8 cellular contexts compared by ENCODE assay signal in genomic region chr17:78497115-78497540, GRCh38.
DNase-seq lines count a peak whose midpoint lies in the region; ATAC-seq and TF ChIP-seq lines count a peak whose summit lies in the region.

No MANE protein-coding gene starts in this region.

- H3K36me3 ChIP-seq in neural progenitor cell (no peaks in the 10 kb centered on the region), tibial nerve (no peaks in the 10 kb centered on the region)

- H3K27ac ChIP-seq in neural progenitor cell (no peak overlapping the region), tibial nerve (no peak overlapping the region)

- no peak for TF ChIP-seq EP300 in tibial nerve (IDR thresholded peaks at IDR 0.05)

- no peak for ATAC-seq in GM19324 (IDR thresholded peaks at IDR 0.05; ENCODE audit: low FRiP score, unreplicated experiment)

- H2AFZ ChIP-seq in neural progenitor cell (replicated peaks), result no peak overlapping the region

- H3K27me3 ChIP-seq in neural progenitor cell (peaks cover 3% of the 10 kb centered on the region), tibial nerve (peaks cover 0 to 10% of the 10 kb centered on the region in 2 donors)

- no peak overlapping the region for H3K4me2 ChIP-seq in neural progenitor cell

- no peaks in the 10 kb centered on the region for H3K9me3 Mint-ChIP-seq in activated T-helper 1 cell treated with anti-CD3 and anti-CD28 coated beads, Interleukin-12 subunit alpha, Interleukin-12 subunit beta, Interleukin-2, Interleukin-4 antibody, amounts not matched to agents 30 ng/mL and 10 ng/mL and 1 ng/mL, durations not matched to agents 14 hours and 24 hours and 36 hours
- no peaks in the 10 kb centered on the region for H3K9me3 Mint-ChIP-seq in neural progenitor cell

- TF ChIP-seq POLR2A in tibial nerve (IDR thresholded peaks at IDR 0.05), result no peak

- H3K9ac ChIP-seq in neural progenitor cell, result no peak overlapping the region

- no peak overlapping the region for H3K27ac Mint-ChIP-seq in activated T-helper 1 cell treated with anti-CD3 and anti-CD28 coated beads, Interleukin-12 subunit alpha, Interleukin-12 subunit beta, Interleukin-2, Interleukin-4 antibody, amounts not matched to agents 30 ng/mL and 10 ng/mL and 1 ng/mL, durations not matched to agents 14 hours and 24 hours and 36 hours
- H3K27ac Mint-ChIP-seq in neural progenitor cell, result no peak overlapping the region

- H3K4me3 ChIP-seq in neural progenitor cell, result no peak overlapping the region
- no peak overlapping the region for H3K4me3 ChIP-seq in tibial nerve

- WGBS in tibial nerve, 2 donors, result 31 to 39% methylated on average over 9 to 10 of the region's 10 CpGs

- TF ChIP-seq CTCF in neural progenitor cell (IDR thresholded peaks at IDR 0.05), result peak; percentile 82
- peak; percentile 40 to 82 (median 51) for TF ChIP-seq CTCF in tibial nerve (IDR thresholded peaks at IDR 0.05)

- H3K4me1 Mint-ChIP-seq in activated T-helper 1 cell treated with anti-CD3 and anti-CD28 coated beads, Interleukin-12 subunit alpha, Interleukin-12 subunit beta, Interleukin-2, Interleukin-4 antibody, amounts not matched to agents 30 ng/mL and 10 ng/mL and 1 ng/mL, durations not matched to agents 14 hours and 24 hours and 36 hours (ENCODE audit: low read depth), result no peaks in the 10 kb centered on the region
- H3K4me1 Mint-ChIP-seq in neural progenitor cell, result peaks cover 7% of the 10 kb centered on the region

- no peaks in the 10 kb centered on the region for H3K79me2 ChIP-seq in neural progenitor cell (ENCODE audit: low read depth)

- H3K9me3 ChIP-seq in neural progenitor cell (ENCODE audit: low read depth), result no peaks in the 10 kb centered on the region
- H3K9me3 ChIP-seq in tibial nerve, result no peaks in the 10 kb centered on the region

- DNase-seq in DMS153 (lab: John Stamatoyannopoulos, UW) (peak; percentile 69), LHCN-M2 (ENCODE audit: low read depth) (peak; percentile 75), OCI-M2 (lab: John Stamatoyannopoulos, UW; ENCODE audit: unreplicated experiment) (peak; percentile 22), fibroblast of the conjunctiva (ENCODE audit: low read depth) (peak; percentile 52), neural progenitor cell (ENCODE audit: low spot score) (peak; percentile 87), tibial nerve (ENCODE audit: low spot score in 2 of 2) (peak; percentile 35 to 62)
- DNase-seq in activated T-helper 1 cell treated with anti-CD3 and anti-CD28 coated beads, Interleukin-12 subunit alpha, Interleukin-12 subunit beta, Interleukin-2, Interleukin-4 antibody, amounts not matched to agents 30 ng/mL and 10 ng/mL and 1 ng/mL, durations not matched to agents 14 hours and 24 hours and 36 hours (ENCODE audit: low spot score), result peak; percentile 30

- no peaks in the 10 kb centered on the region for H3K4me1 ChIP-seq in neural progenitor cell
- H3K4me1 ChIP-seq in tibial nerve, result no peaks in the 10 kb centered on the region

- no peaks in the 10 kb centered on the region for H3K36me3 Mint-ChIP-seq in activated T-helper 1 cell treated with anti-CD3 and anti-CD28 coated beads, Interleukin-12 subunit alpha, Interleukin-12 subunit beta, Interleukin-2, Interleukin-4 antibody, amounts not matched to agents 30 ng/mL and 10 ng/mL and 1 ng/mL, durations not matched to agents 14 hours and 24 hours and 36 hours (ENCODE audit: low read depth)
- no peaks in the 10 kb centered on the region for H3K36me3 Mint-ChIP-seq in neural progenitor cell

- H3K27me3 Mint-ChIP-seq in activated T-helper 1 cell treated with anti-CD3 and anti-CD28 coated beads, Interleukin-12 subunit alpha, Interleukin-12 subunit beta, Interleukin-2, Interleukin-4 antibody, amounts not matched to agents 30 ng/mL and 10 ng/mL and 1 ng/mL, durations not matched to agents 14 hours and 24 hours and 36 hours (ENCODE audit: insufficient read depth), result peaks cover 2% of the 10 kb centered on the region
- H3K27me3 Mint-ChIP-seq in neural progenitor cell (ENCODE audit: insufficient read depth, low read depth), result peaks cover 6% of the 10 kb centered on the region

- intact Hi-C loops in activated T-helper 1 cell treated with anti-CD3 and anti-CD28 coated beads, Interleukin-12 subunit alpha, Interleukin-12 subunit beta, Interleukin-2, Interleukin-4 antibody, amounts not matched to agents 30 ng/mL and 10 ng/mL and 1 ng/mL, durations not matched to agents 14 hours and 24 hours and 36 hours (cut with micrococcal nuclease), result loop anchor here (1.0 to 2.0 kb wide), 5 partner anchors 211 to 474 kb away; no protein-coding TSS in a partner anchor

- no peaks in the 10 kb centered on the region for H3F3A ChIP-seq in neural progenitor cell (ENCODE audit: low read depth)

- H4K20me1 ChIP-seq in neural progenitor cell (ENCODE audit: low read depth), result no peaks in the 10 kb centered on the region

- H3K4me3 Mint-ChIP-seq in activated T-helper 1 cell treated with anti-CD3 and anti-CD28 coated beads, Interleukin-12 subunit alpha, Interleukin-12 subunit beta, Interleukin-2, Interleukin-4 antibody, amounts not matched to agents 30 ng/mL and 10 ng/mL and 1 ng/mL, durations not matched to agents 14 hours and 24 hours and 36 hours, result no peak overlapping the region
- H3K4me3 Mint-ChIP-seq in neural progenitor cell, result no peak overlapping the region

Comparison
In these comparisons a context has a peak if more than half of its experiments do, and no peak if none do; other contexts are left out.
1. DNase-seq: peak in every context shown above with its lines; median percentile 87 in neural progenitor cell; 75 in LHCN-M2; 69 in DMS153; 52 in fibroblast of the conjunctiva; 48 in tibial nerve; 30 in activated T-helper 1 cell treated with anti-CD3 and anti-CD28 coated beads, Interleukin-12 subunit alpha, Interleukin-12 subunit beta, Interleukin-2, Interleukin-4 antibody, amounts not matched to agents 30 ng/mL and 10 ng/mL and 1 ng/mL, durations not matched to agents 14 hours and 24 hours and 36 hours; 22 in OCI-M2.